8 cellular contexts compared by ENCODE assay signal in genomic region chrX:103608305-103608963, GRCh38. TPM values are rescaled to one million over a fixed set of nuclear protein-coding genes. Genes with fewer than 3 reads are reported as not detected.
DNase-seq lines count a peak whose midpoint lies in the region; ATAC-seq and TF ChIP-seq lines count a peak whose summit lies in the region.

No MANE protein-coding gene starts in this region.

- peak; percentile 24 for DNase-seq in ELR (ENCODE audit: low read depth)
- no peak for DNase-seq in GM23338 (ENCODE audit: low spot score)
- peak in 1 of 34 experiments; percentile 8 for DNase-seq in T-cell
- DNase-seq in fibroblast of lung (ENCODE audit: low read depth in 2 of 2), result no peak
- DNase-seq in ovary, result peak; percentile 43 to 58 (median 45)
- DNase-seq in pons (ENCODE audit: low spot score), result no peak
- no peak for DNase-seq in mucosa of gallbladder (ENCODE audit: low spot score)
- DNase-seq in NCI-H774 (lab: John Stamatoyannopoulos, UW), result no peak

- intact Hi-C loops in ovary (cut with DNase I), result no loop called here

- no peak for TF ChIP-seq POLR2A in ovary (IDR thresholded peaks at IDR 0.05)

- H3K4me2 ChIP-seq in GM23338, result peak overlapping the region; percentile 77
- peak overlapping the region; percentile 64 for H3K4me2 ChIP-seq in fibroblast of lung (ENCODE audit: extremely low read depth, insufficient read depth, low read length)

- H3K27ac ChIP-seq in GM23338 (ENCODE audit: low read depth) (no peak overlapping the region), fibroblast of lung (ENCODE audit: insufficient read depth, low read length) (peak overlapping the region; percentile 89), ovary (peak overlapping the region; percentile 92 to 94)

- no peaks in the 10 kb centered on the region for H4K20me1 ChIP-seq in GM23338 (replicated peaks; ENCODE audit: insufficient read depth)
- H4K20me1 ChIP-seq in fibroblast of lung (ENCODE audit: control insufficient read depth, extremely low read depth, insufficient read depth, low read length), result no peaks in the 10 kb centered on the region

- no peaks in the 10 kb centered on the region; the same call in 2 of the 3 replicates for H3K9me3 Mint-ChIP-seq in GM23338
- no peaks in the 10 kb centered on the region for H3K9me3 Mint-ChIP-seq in T-cell

- 0 out of 2 replicates have a peak, but pooled peaks cover 2% of the 10 kb centered on the region for H3K4me1 ChIP-seq in GM23338 (ENCODE audit: insufficient read depth)
- no peaks in the 10 kb centered on the region for H3K4me1 ChIP-seq in fibroblast of lung (ENCODE audit: control insufficient read depth, extremely low read depth, insufficient read depth, low read length)
- no peaks in the 10 kb centered on the region for H3K4me1 ChIP-seq in ovary (ENCODE audit: insufficient read depth)

- TF ChIP-seq EP300 in ovary (IDR thresholded peaks at IDR 0.05), result no peak

- no peaks in the 10 kb centered on the region for H3K9me3 ChIP-seq in fibroblast of lung (ENCODE audit: control insufficient read depth, insufficient read depth, low read depth, low read length)
- H3K9me3 ChIP-seq in ovary, result no peaks in the 10 kb centered on the region

- H3K4me3 Mint-ChIP-seq in GM23338, result peak overlapping the region; percentile 86
- peak overlapping the region; percentile 70 to 82 (median 81) for H3K4me3 Mint-ChIP-seq in T-cell

- H3K36me3 ChIP-seq in GM23338 (ENCODE audit: insufficient read depth), result no peaks in the 10 kb centered on the region
- no peaks in the 10 kb centered on the region for H3K36me3 ChIP-seq in fibroblast of lung (ENCODE audit: control insufficient read depth, insufficient read depth, low read length)
- H3K36me3 ChIP-seq in ovary, result no peaks in the 10 kb centered on the region

- H3K27me3 ChIP-seq in GM23338 (ENCODE audit: insufficient read depth), result peaks cover 9% of the 10 kb centered on the region; the same call in 1 of the 2 replicates
- no peaks in the 10 kb centered on the region for H3K27me3 ChIP-seq in fibroblast of lung (ENCODE audit: control insufficient read depth, insufficient read depth, low read length)
- H3K27me3 ChIP-seq in ovary, result no peaks in the 10 kb centered on the region

- H3K27me3 Mint-ChIP-seq in GM23338 (ENCODE audit: insufficient read depth, low read depth, poor library complexity), result peaks cover 6% of the 10 kb centered on the region
- H3K27me3 Mint-ChIP-seq in T-cell, result peaks cover 3 to 24% of the 10 kb centered on the region in 2 donors

- CTCF ChIA-PET in T-cell (lab: Charles Lee), result no interaction called here

- TF ChIP-seq CTCF in GM23338 (conservative IDR thresholded peaks at IDR 0.05; ENCODE audit: low read depth in 2 of 2), result no peak
- TF ChIP-seq CTCF in fibroblast of lung (conservative IDR thresholded peaks at IDR 0.05 in 1 of 2, IDR thresholded peaks at IDR 0.05 in 1 of 2; ENCODE audit: low read depth in 1 of 2, low read length in 2 of 2), result no peak
- TF ChIP-seq CTCF in ovary (IDR thresholded peaks at IDR 0.05), result no peak

- peak overlapping the region; percentile 89 for H3K9ac ChIP-seq in fibroblast of lung (ENCODE audit: insufficient read depth, low read length)

- no peaks in the 10 kb centered on the region for H3K9me2 ChIP-seq in GM23338 (ENCODE audit: insufficient read depth)

- peak; percentile 50 for ATAC-seq in GM23338
- peak in 2 of 4 experiments; percentile 7 to 24 for ATAC-seq in T-cell (replicated peaks in 1 of 4)

- POLR2A ChIA-PET in T-cell (lab: Charles Lee), result interaction anchor here in 1 of 2 donors (0.5 kb wide), 1 partner anchor 60 kb away, joined by 3 read pairs; no protein-coding TSS in a partner anchor

- H3K36me3 Mint-ChIP-seq in GM23338 (ENCODE audit: low read depth) (peaks cover 6% of the 10 kb centered on the region; the same call in 1 of the 3 replicates), T-cell (no peaks in the 10 kb centered on the region)

- H3F3A ChIP-seq in GM23338 (replicated peaks; ENCODE audit: low read depth), result no peaks in the 10 kb centered on the region

- WGBS in ovary, 3 donors, result 13 to 17% (median 14%) methylated on average over 21 of the region's 21 CpGs

- peak overlapping the region; percentile 71 for H3K4me3 ChIP-seq in GM23338
- H3K4me3 ChIP-seq in fibroblast of lung (replicated peaks in 1 of 4; ENCODE audit: control extremely low read depth in 1 of 4, insufficient read depth in 1 of 4, low read depth in 3 of 4, low read length in 4 of 4), result peak overlapping the region; percentile 61 to 75 (median 64)
- H3K4me3 ChIP-seq in ovary, result peak overlapping the region; percentile 76

- H3K27ac Mint-ChIP-seq in GM23338, result peak overlapping the region; percentile 80
- H3K27ac Mint-ChIP-seq in T-cell, result peak overlapping the region in 1 of 2 donors; percentile 72

- H2AFZ ChIP-seq in GM23338 (0 out of 2 replicates have a peak overlapping the region, but pooled peaks have one; percentile 63), fibroblast of lung (ENCODE audit: low read length) (peak overlapping the region; percentile 30)

- H3K79me2 ChIP-seq in GM23338 (replicated peaks; ENCODE audit: insufficient read depth) (no peaks in the 10 kb centered on the region), fibroblast of lung (ENCODE audit: control insufficient read depth, insufficient read depth, low read length) (no peaks in the 10 kb centered on the region)

- H3K4me1 Mint-ChIP-seq in GM23338 (peaks cover 13% of the 10 kb centered on the region), T-cell (peaks cover 0 to 9% (median 9%) of the 10 kb centered on the region in 3 donors)

TF ChIP-seq in GM23338, 12 proteins besides CTCF, POLR2A, EP300 and RAD21 (continues in another document):
- no peak for TF ChIP-seq STAT1 (IDR thresholded peaks at IDR 0.05; ENCODE audit: unreplicated experiment)
- TF ChIP-seq EZH2 (IDR thresholded peaks at IDR 0.05; ENCODE audit: low read depth, unreplicated experiment), result no peak
- TF ChIP-seq ZNF114 (CRISPR knock-in tag; IDR thresholded peaks at IDR 0.05), result no peak
- no peak for TF ChIP-seq CREB1 (CRISPR knock-in tag; IDR thresholded peaks at IDR 0.05; ENCODE audit: low read depth)
- TF ChIP-seq JUNB (IDR thresholded peaks at IDR 0.05; ENCODE audit: unreplicated experiment), result no peak

RNA-seq across cellular contexts. Expression of gene TCEAL3, which starts 0.7 kb away (rescaled TPM):
- 5.0 and 5.2 TPM in 2 replicates for total RNA-seq in GM23338 (2014; rRNA removed; shearing (Covaris generic))
- polyA plus RNA-seq in GM23338 (2016; fragmentation: Nextera tagmentation; extraction: Ambion mirVana) (30.6 and 31.1 TPM in 2 replicates), fibroblast of lung (42.2 and 59.7 TPM in 2 replicates), ovary (100 to 1,000 TPM; 146 to 195 TPM)
- total RNA-seq in T-cell (1 to 10 TPM; 4.3 to 6.8 (median 5.8) TPM), fibroblast of lung (15.4 and 21.6 TPM in 2 replicates), ovary (100 to 1,000 TPM in 4 of 7 donors, 10 to 100 TPM in 3; 67.8 to 150 (median 118) TPM), mucosa of gallbladder (34.2 TPM)
- polyA plus RNA-seq in fibroblast of lung (2012), result 73.3 and 105 TPM in 2 replicates
- polyA minus RNA-seq in fibroblast of lung (ENCODE audit: low replicate concordance), result 7.0 and 8.6 TPM in 2 replicates

RNA-seq across cellular contexts. Expression of gene TCEAL1, which starts 20.3 kb away (rescaled TPM):
- 5.8 and 10.9 TPM in 2 replicates for total RNA-seq in GM23338 (2014; rRNA removed; shearing (Covaris generic))
- polyA plus RNA-seq in GM23338 (2016; fragmentation: Nextera tagmentation; extraction: Ambion mirVana) (8.8 and 11.0 TPM in 2 replicates), fibroblast of lung (24.5 and 28.5 TPM in 2 replicates), ovary (100 to 1,000 TPM; 156 to 304 TPM)
- total RNA-seq in T-cell (10 to 100 TPM in 1 of 5 donors, 1 to 10 TPM in 4; 5.0 to 10.0 (median 7.7) TPM), fibroblast of lung (35.5 and 37.5 TPM in 2 replicates), ovary (100 to 1,000 TPM; 112 to 525 (median 234) TPM), mucosa of gallbladder (37.5 TPM)
- polyA plus RNA-seq in fibroblast of lung (2012), result 17.5 and 20.2 TPM in 2 replicates
- 0.43 and 8.9 TPM in 2 replicates for polyA minus RNA-seq in fibroblast of lung (ENCODE audit: low replicate concordance)

RNA-seq across cellular contexts. Expression of gene TCEAL4, which starts 23.1 kb away (rescaled TPM):
- 18.0 and 25.4 TPM in 2 replicates for total RNA-seq in GM23338 (2014; rRNA removed; shearing (Covaris generic))
- 125 and 148 TPM in 2 replicates for polyA plus RNA-seq in GM23338 (2016; fragmentation: Nextera tagmentation; extraction: Ambion mirVana)
- total RNA-seq in T-cell, result 10 to 100 TPM in 2 of 5 donors, 1 to 10 TPM in 3; 9.4 to 12.4 (median 9.4) TPM
- total RNA-seq in fibroblast of lung, result 57.0 and 63.6 TPM in 2 replicates
- 47.3 and 75.7 TPM in 2 replicates for polyA plus RNA-seq in fibroblast of lung
- polyA plus RNA-seq in fibroblast of lung (2012), result 114 and 168 TPM in 2 replicates
- 3.1 and 4.1 TPM in 2 replicates for polyA minus RNA-seq in fibroblast of lung (ENCODE audit: low replicate concordance)
- total RNA-seq in ovary, result 100 to 1,000 TPM; 333 to 772 (median 462) TPM
- polyA plus RNA-seq in ovary, result 1,000 to 10,000 TPM in 1 of 2 donors, 100 to 1,000 TPM in 1; 942 to 1,592 TPM
- total RNA-seq in mucosa of gallbladder, result 86.4 TPM

Comparison
In these comparisons a context has a peak if more than half of its experiments do, and no peak if none do; other contexts are left out.
1. DNase-seq: peak in ELR (single experiment) and ovary (5 of 5); none in GM23338 (single experiment), fibroblast of lung (0 of 2), pons (single experiment), mucosa of gallbladder (single experiment) and NCI-H774 (single experiment).
2. Peak in every context shown above with its lines, with median percentiles within 50 percentile points of each other: H3K4me3 ChIP-seq.